ENCODE assay signal across 9 cellular contexts in genomic region chr10:114541081-114541833, GRCh38.
DNase-seq lines count a peak whose midpoint lies in the region; ATAC-seq and TF ChIP-seq lines count a peak whose summit lies in the region.
"Had no signal": no experiment of that assay in that cellular context is flagged by ENCODE, and none has a peak within 500 bp of the region (broad histone marks: within the 10 kb centered on the region; RNA-seq: fewer than 3 reads in every experiment).

No MANE protein-coding gene starts in this region.

- peak overlapping the region; percentile 8 for H3K4me3 Mint-ChIP-seq in activated T-cell treated with anti-CD3 and anti-CD28 coated beads, Interleukin-2, amount 50 U/mL, for 4 hours

- H3K36me3 ChIP-seq in gastroesophageal sphincter: peaks cover 0 to 27% of the 10 kb centered on the region in 2 donors

- WGBS in gastroesophageal sphincter (ENCODE audit: low coverage in 1 of 2), 2 donors: 42 to 50% methylated on average over 9 to 13 of the region's 14 CpGs

- H3K4me1 Mint-ChIP-seq in activated T-cell treated with anti-CD3 and anti-CD28 coated beads, Interleukin-2, amount 50 U/mL, for 4 hours (ENCODE audit: low read depth): peaks cover 83% of the 10 kb centered on the region

- DNase-seq in HT1080 (ENCODE audit: low read depth): peak; percentile 44
- peak; percentile 56 for DNase-seq in activated T-cell treated with anti-CD3 and anti-CD28 coated beads, Interleukin-2, amount 50 U/mL, for 4 hours
- DNase-seq in stimulated activated CD4-positive, alpha-beta T cell treated with anti-CD3 and anti-CD28 coated beads, TNF-alpha, amount 100 ng/mL, for 48 hours (ENCODE audit: low read depth in 3 of 3): peak; percentile 46 to 67 (median 48)
- no peak for DNase-seq in NCI-H146 treated with DMSO at 0.1 percent for 48 hours (lab: John Stamatoyannopoulos, UW; ENCODE audit: unreplicated experiment)
- DNase-seq in occipital lobe (lab: John Stamatoyannopoulos, UW): no peak
- DNase-seq in NCI-H187 treated with DMSO at 0.1 percent for 48 hours (lab: John Stamatoyannopoulos, UW): no peak

- H3K27ac ChIP-seq in gastroesophageal sphincter: peak overlapping the region; percentile 52 to 72 (median 70)
- H3K27ac ChIP-seq: KMS-11 had no signal

- TF ChIP-seq CTCF in gastroesophageal sphincter (IDR thresholded peaks at IDR 0.05): no peak

- no peaks in the 10 kb centered on the region for H3K9me3 Mint-ChIP-seq in activated T-cell treated with anti-CD3 and anti-CD28 coated beads, Interleukin-2, amount 50 U/mL, for 4 hours

- H3K27me3 Mint-ChIP-seq in activated T-cell treated with anti-CD3 and anti-CD28 coated beads, Interleukin-2, amount 50 U/mL, for 4 hours (ENCODE audit: low read depth): no peaks in the 10 kb centered on the region

- H3K4me3 ChIP-seq in gastroesophageal sphincter: no peak overlapping the region

- ATAC-seq in activated T-cell treated with anti-CD3 and anti-CD28 coated beads, Interleukin-2, amount 50 U/mL, for 4 hours: peak; percentile 87
- ATAC-seq in gastroesophageal sphincter (peak; percentile 96), GM18520 (IDR thresholded peaks at IDR 0.05; ENCODE audit: unreplicated experiment) (no peak)

- H3K9me3 ChIP-seq in gastroesophageal sphincter: peaks cover 0 to 4% (median 0%) of the 10 kb centered on the region in 3 donors

- no peaks in the 10 kb centered on the region for H3K36me3 Mint-ChIP-seq in activated T-cell treated with anti-CD3 and anti-CD28 coated beads, Interleukin-2, amount 50 U/mL, for 4 hours (ENCODE audit: insufficient read depth)

- TF ChIP-seq POLR2A in gastroesophageal sphincter (IDR thresholded peaks at IDR 0.05): no peak

- H3K4me1 ChIP-seq in gastroesophageal sphincter: peaks cover 0 to 29% (median 6%) of the 10 kb centered on the region in 3 donors

- H3K27me3 ChIP-seq in gastroesophageal sphincter: no peaks in the 10 kb centered on the region

- no peak for TF ChIP-seq EP300 in gastroesophageal sphincter (IDR thresholded peaks at IDR 0.05)

Comparison
In these comparisons a context has a peak if more than half of its experiments do, and no peak if none do; other contexts are left out.
1. DNase-seq: peak in HT1080 (single experiment), activated T-cell treated with anti-CD3 and anti-CD28 coated beads, Interleukin-2, amount 50 U/mL, for 4 hours (single experiment) and stimulated activated CD4-positive, alpha-beta T cell treated with anti-CD3 and anti-CD28 coated beads, TNF-alpha, amount 100 ng/mL, for 48 hours (3 of 3); none in NCI-H146 treated with DMSO at 0.1 percent for 48 hours (single experiment), occipital lobe (single experiment) and NCI-H187 treated with DMSO at 0.1 percent for 48 hours (single experiment).